8 cellular contexts compared by ENCODE assay signal in the genomic region with DNA sequence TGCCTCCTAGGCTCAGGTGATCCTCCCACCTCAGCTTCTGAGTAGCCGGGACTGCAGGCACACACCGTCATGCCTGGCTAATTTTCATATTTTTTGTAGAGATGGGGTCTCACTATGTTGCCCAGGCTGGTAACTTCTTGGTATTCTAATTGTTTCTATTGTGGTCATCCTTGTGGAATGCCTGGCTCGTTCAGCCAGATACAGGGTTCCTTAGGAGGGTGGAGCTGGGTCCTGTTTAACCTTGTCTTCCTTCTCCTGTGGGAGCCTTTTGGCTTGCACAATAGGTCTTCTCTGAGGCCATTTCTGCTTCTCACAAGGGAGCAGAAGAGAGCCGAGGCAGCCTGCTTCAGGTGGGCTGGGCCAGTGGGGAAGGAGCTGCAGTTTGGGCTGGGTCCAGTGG. TPM values are rescaled to one million over a fixed set of nuclear protein-coding genes. Genes with fewer than 3 reads are reported as not detected.
DNase-seq lines count a peak whose midpoint lies in the region; ATAC-seq and TF ChIP-seq lines count a peak whose summit lies in the region.

No MANE protein-coding gene starts in this region.

- CTCF ChIA-PET in activated CD8-positive, alpha-beta T cell treated with anti-CD3 and anti-CD28 coated beads for 36 hours (lab: Charles Lee): interaction anchor here (1.1 kb wide), 1 partner anchor 25 kb away, joined by 3 read pairs; no protein-coding TSS in a partner anchor

- no peaks in the 10 kb centered on the region for H3K27me3 Mint-ChIP-seq in activated CD8-positive, alpha-beta T cell treated with anti-CD3 and anti-CD28 coated beads for 36 hours

- no peak for ATAC-seq in activated CD8-positive, alpha-beta T cell treated with anti-CD3 and anti-CD28 coated beads for 36 hours
- ATAC-seq in gastroesophageal sphincter (peak; percentile 65), psoas muscle (peak in 1 of 4 donors; percentile 36), GM21447 (IDR thresholded peaks at IDR 0.05; ENCODE audit: unreplicated experiment) (no peak)

- H3K27me3 ChIP-seq in gastroesophageal sphincter (no peaks in the 10 kb centered on the region), psoas muscle (ENCODE audit: insufficient read depth in 3 of 3, low read length in 2 of 3) (no peaks in the 10 kb centered on the region)

- H3K9me3 ChIP-seq in gastroesophageal sphincter (no peaks in the 10 kb centered on the region), psoas muscle (no peaks in the 10 kb centered on the region)

- TF ChIP-seq POLR2A in gastroesophageal sphincter (IDR thresholded peaks at IDR 0.05): no peak

- intact Hi-C loops in activated CD8-positive, alpha-beta T cell treated with anti-CD3 and anti-CD28 coated beads for 36 hours (cut with micrococcal nuclease): no loop called here
- intact Hi-C loops in psoas muscle (cut with DNase I): no loop called here

- TF ChIP-seq EP300 in gastroesophageal sphincter (IDR thresholded peaks at IDR 0.05): no peak

- H3K4me1 Mint-ChIP-seq in activated CD8-positive, alpha-beta T cell treated with anti-CD3 and anti-CD28 coated beads for 36 hours (ENCODE audit: low read depth): peaks cover 30% of the 10 kb centered on the region

- H3K27ac ChIP-seq in gastroesophageal sphincter: peak overlapping the region; percentile 47 to 96 (median 90)
- peak overlapping the region; percentile 58 for H3K27ac ChIP-seq in psoas muscle

- H3K27ac Mint-ChIP-seq in activated CD8-positive, alpha-beta T cell treated with anti-CD3 and anti-CD28 coated beads for 36 hours: peak overlapping the region; percentile 30

- DNase-seq in ELR (ENCODE audit: low read depth): peak; percentile 54
- DNase-seq in activated CD8-positive, alpha-beta T cell treated with anti-CD3 and anti-CD28 coated beads for 36 hours: no peak
- DNase-seq in psoas muscle: no peak
- no peak for DNase-seq in SW 1271 (lab: John Stamatoyannopoulos, UW)
- DNase-seq in T1000 (lab: John Stamatoyannopoulos, UW): no peak
- no peak for DNase-seq in HK-2 (ENCODE audit: unreplicated experiment)

- H3K36me3 ChIP-seq in gastroesophageal sphincter (peaks cover 0 to 59% of the 10 kb centered on the region in 2 donors), psoas muscle (ENCODE audit: insufficient read depth in 1 of 2, low read depth in 1 of 2) (peaks cover 0 to 32% of the 10 kb centered on the region in 2 donors)

- no peak overlapping the region for H3K4me3 Mint-ChIP-seq in activated CD8-positive, alpha-beta T cell treated with anti-CD3 and anti-CD28 coated beads for 36 hours

- peaks cover 13% of the 10 kb centered on the region for H3K36me3 Mint-ChIP-seq in activated CD8-positive, alpha-beta T cell treated with anti-CD3 and anti-CD28 coated beads for 36 hours (ENCODE audit: low read depth)

- POLR2A ChIA-PET in activated CD8-positive, alpha-beta T cell treated with anti-CD3 and anti-CD28 coated beads for 36 hours (lab: Charles Lee): interaction anchor here (0.9 to 1.3 kb wide), 2 partner anchors 9 to 36 kb away, joined by 3 to 4 read pairs; no protein-coding TSS in a partner anchor

- no peak overlapping the region for H3K4me3 ChIP-seq in gastroesophageal sphincter
- no peak overlapping the region for H3K4me3 ChIP-seq in psoas muscle

- H3K4me1 ChIP-seq in gastroesophageal sphincter (peaks cover 20 to 94% (median 79%) of the 10 kb centered on the region in 3 donors), psoas muscle (peaks cover 16% of the 10 kb centered on the region)

- no peak for TF ChIP-seq CTCF in activated CD8-positive, alpha-beta T cell treated with anti-CD3 and anti-CD28 coated beads for 36 hours (IDR thresholded peaks at IDR 0.05)
- no peak for TF ChIP-seq CTCF in gastroesophageal sphincter (IDR thresholded peaks at IDR 0.05)
- TF ChIP-seq CTCF in psoas muscle (IDR thresholded peaks at IDR 0.05): no peak

- H3K9me3 Mint-ChIP-seq in activated CD8-positive, alpha-beta T cell treated with anti-CD3 and anti-CD28 coated beads for 36 hours: no peaks in the 10 kb centered on the region

- WGBS in gastroesophageal sphincter (ENCODE audit: low coverage in 1 of 2), 2 donors: 56 to 92% methylated on average over 2 to 3 of the region's 4 CpGs
- WGBS in psoas muscle, 3 donors: 62 to 71% (median 63%) methylated on average over 4 of the region's 4 CpGs

RNA-seq across cellular contexts. Expression of a gene that starts 15.7 kb away (rescaled TPM):
- total RNA-seq in activated CD8-positive, alpha-beta T cell treated with anti-CD3 and anti-CD28 coated beads for 36 hours: 10 to 100 TPM; 10.1 to 10.4 TPM
- total RNA-seq in gastroesophageal sphincter (10 to 100 TPM; 27.1 to 47.9 (median 43.1) TPM), psoas muscle (1 to 10 TPM; 5.2 to 6.7 (median 6.2) TPM)
- polyA plus RNA-seq in psoas muscle: 1 to 10 TPM; 1.9 to 4.4 (median 2.9) TPM

RNA-seq across cellular contexts. Expression of a gene that starts 32.0 kb away (rescaled TPM):
- total RNA-seq in activated CD8-positive, alpha-beta T cell treated with anti-CD3 and anti-CD28 coated beads for 36 hours: 10 to 100 TPM; 50.0 TPM
- total RNA-seq in gastroesophageal sphincter (1 to 10 TPM; 1.6 to 3.4 (median 2.3) TPM), psoas muscle (under 1 TPM; 0.24 to 0.52 (median 0.36) TPM)
- under 1 TPM; 0.34 to 0.47 (median 0.36) TPM for polyA plus RNA-seq in psoas muscle

RNA-seq across cellular contexts. Expression of a gene that starts 54.3 kb away (rescaled TPM):
- total RNA-seq in activated CD8-positive, alpha-beta T cell treated with anti-CD3 and anti-CD28 coated beads for 36 hours: 1 to 10 TPM; 3.4 to 4.3 TPM
- total RNA-seq in gastroesophageal sphincter: 10 to 100 TPM in 2 of 4 donors, 1 to 10 TPM in 2; 4.6 to 15.6 (median 8.5) TPM
- total RNA-seq in psoas muscle: 1 to 10 TPM in 1 of 4 donors, under 1 TPM in 3; 0.46 to 1.2 (median 0.92) TPM
- polyA plus RNA-seq in psoas muscle: under 1 TPM; 0.18 to 0.30 (median 0.20) TPM

Comparison
In these comparisons a context has a peak if more than half of its experiments do, and no peak if none do; other contexts are left out.
1. RNA of a gene that starts 32.0 kb away (total RNA-seq): 50.0 TPM in activated CD8-positive, alpha-beta T cell treated with anti-CD3 and anti-CD28 coated beads for 36 hours; 1.6 to 3.4 TPM in gastroesophageal sphincter and 0.24 to 0.52 TPM in psoas muscle; every median in the first group is over 10 times any median in the second.